In genomic region chr16:83660282-83660681, GRCh38 we compare ENCODE assay signal across 34 cellular contexts.
"Had no signal": no experiment of that assay in that cellular context is flagged by ENCODE, and none has a peak within 500 bp of the region (broad histone marks: within the 10 kb centered on the region; RNA-seq: fewer than 3 reads in every experiment).

No MANE protein-coding gene starts in this region.

- H3K4me3 ChIP-seq: MG63 had no signal

- DNase-seq: Karpas-422, Kasumi-1, MG63, MM.1S, MV-4-11, NCI-H1048, NCI-H1092, NCI-H1092 treated with DMSO at 0.1 percent for 48 hours, NCI-H1105 treated with DMSO at 0.1 percent for 48 hours, NCI-H1417 treated with DMSO at 0.1 percent for 48 hours, NCI-H1436, NCI-H1436 treated with DMSO at 0.1 percent for 48 hours, NCI-H146, NCI-H1694, NCI-H1694 treated with DMSO at 0.1 percent for 48 hours, NCI-H187, NCI-H187 treated with DMSO at 0.1 percent for 48 hours, NCI-H1930, NCI-H2029, NCI-H2029 treated with DMSO at 0.1 percent for 48 hours, NCI-H2081, NCI-H2081 treated with DMSO at 0.1 percent for 48 hours, NCI-H2107, NCI-H2171, NCI-H2171 treated with DMSO at 0.1 percent for 48 hours, NCI-H2227 treated with DMSO at 0.1 percent for 48 hours, NCI-H226, NCI-H345, NCI-H446, NCI-H446 treated with DMSO at 0.1 percent for 48 hours, NCI-H510A, NCI-H510A treated with DMSO at 0.1 percent for 48 hours, NCI-H524, NCI-H524 treated with DMSO at 0.1 percent for 48 hours had no signal

- H3K27me3 ChIP-seq: MG63 had no signal

- H3K36me3 ChIP-seq: MG63 had no signal

- H3K9me3 ChIP-seq: MG63 had no signal
